In the genomic region with DNA sequence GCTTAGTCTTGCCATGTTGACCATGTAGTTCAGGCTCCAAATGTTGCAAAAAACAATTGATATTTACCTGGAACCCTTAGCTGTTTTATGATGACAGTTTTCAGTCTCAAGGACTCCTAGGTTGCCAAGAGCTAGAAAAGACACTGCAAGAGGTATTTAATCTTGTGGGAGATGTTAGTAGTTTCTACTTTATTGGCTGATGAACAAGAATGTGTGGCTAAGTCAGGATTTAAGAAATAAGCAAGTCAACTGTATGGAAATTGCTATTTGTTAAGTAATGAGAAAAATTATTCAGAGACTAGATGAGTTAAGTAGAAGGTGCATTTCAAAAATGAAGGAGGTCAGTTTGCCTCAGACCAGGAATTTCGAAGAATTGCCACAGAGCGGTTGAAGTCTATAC, we compare ENCODE assay signal across 15 cellular contexts.
"Had no signal": no experiment of that assay in that cellular context is flagged by ENCODE, and none has a peak within 500 bp of the region (broad histone marks: within the 10 kb centered on the region; RNA-seq: fewer than 3 reads in every experiment).

No MANE protein-coding gene starts in this region.

- DNase-seq: activated CD4-positive, alpha-beta T cell treated with anti-CD3 and anti-CD28 coated beads for 1 hour; activated CD4-positive, alpha-beta T cell treated with anti-CD3 and anti-CD28 coated beads, Interleukin-2, amount 50 U/mL, for 48 hours; activated gamma-delta T cell; activated naive CD8-positive, alpha-beta T cell treated with anti-CD3 and anti-CD28 coated beads, Interleukin-2, amount 10 ng/mL, durations not matched to agents 7 days and 5 days; activated T-cell treated with anti-CD3 and anti-CD28 coated beads, Interleukin-2, amount 50 U/mL, for 4 hours; body of pancreas; dermis blood vessel endothelial cell; mesendoderm; stimulated activated CD4-positive, alpha-beta T cell treated with anti-CD3 and anti-CD28 coated beads, Interleukin-4, amount 100 ng/mL, for 24 hours; SW 1271; upper lobe of right lung had no signal

- H3K4me1 Mint-ChIP-seq: activated naive CD8-positive, alpha-beta T cell treated with anti-CD3 and anti-CD28 coated beads, Interleukin-2, amount 10 ng/mL, durations not matched to agents 7 days and 5 days; central memory CD8-positive, alpha-beta T cell; neural crest cell had no signal

- ATAC-seq: activated T-cell treated with anti-CD3 and anti-CD28 coated beads, Interleukin-2, amount 50 U/mL, for 4 hours; body of pancreas; upper lobe of right lung had no signal

- H3K4me3 Mint-ChIP-seq: activated naive CD8-positive, alpha-beta T cell treated with anti-CD3 and anti-CD28 coated beads, Interleukin-2, amount 10 ng/mL, durations not matched to agents 7 days and 5 days; activated T-cell treated with anti-CD3 and anti-CD28 coated beads, Interleukin-2, amount 50 U/mL, for 4 hours; central memory CD8-positive, alpha-beta T cell; neural crest cell; stimulated activated naive CD8-positive, alpha-beta T cell treated with anti-CD3 and anti-CD28 coated beads, Interleukin-15, Interleukin-2, amounts not matched to agents 100 ng/mL and 50 ng/mL, for 24 hours had no signal

- H3K9me3 Mint-ChIP-seq: activated naive CD8-positive, alpha-beta T cell treated with anti-CD3 and anti-CD28 coated beads, Interleukin-2, amount 10 ng/mL, durations not matched to agents 7 days and 5 days; activated T-cell treated with anti-CD3 and anti-CD28 coated beads, Interleukin-2, amount 50 U/mL, for 4 hours; central memory CD8-positive, alpha-beta T cell; stimulated activated naive CD8-positive, alpha-beta T cell treated with anti-CD3 and anti-CD28 coated beads, Interleukin-15, Interleukin-2, amounts not matched to agents 100 ng/mL and 50 ng/mL, for 24 hours had no signal

- H3K27me3 Mint-ChIP-seq: activated naive CD8-positive, alpha-beta T cell treated with anti-CD3 and anti-CD28 coated beads, Interleukin-2, amount 10 ng/mL, durations not matched to agents 7 days and 5 days had no signal

- H3K27ac Mint-ChIP-seq: activated naive CD8-positive, alpha-beta T cell treated with anti-CD3 and anti-CD28 coated beads, Interleukin-2, amount 10 ng/mL, durations not matched to agents 7 days and 5 days; stimulated activated naive CD8-positive, alpha-beta T cell treated with anti-CD3 and anti-CD28 coated beads, Interleukin-15, Interleukin-2, amounts not matched to agents 100 ng/mL and 50 ng/mL, for 24 hours had no signal

- H3K36me3 Mint-ChIP-seq: activated naive CD8-positive, alpha-beta T cell treated with anti-CD3 and anti-CD28 coated beads, Interleukin-2, amount 10 ng/mL, durations not matched to agents 7 days and 5 days had no signal

- H3K4me3 ChIP-seq: body of pancreas, esophagus muscularis mucosa, upper lobe of right lung had no signal
